In the genomic region with DNA sequence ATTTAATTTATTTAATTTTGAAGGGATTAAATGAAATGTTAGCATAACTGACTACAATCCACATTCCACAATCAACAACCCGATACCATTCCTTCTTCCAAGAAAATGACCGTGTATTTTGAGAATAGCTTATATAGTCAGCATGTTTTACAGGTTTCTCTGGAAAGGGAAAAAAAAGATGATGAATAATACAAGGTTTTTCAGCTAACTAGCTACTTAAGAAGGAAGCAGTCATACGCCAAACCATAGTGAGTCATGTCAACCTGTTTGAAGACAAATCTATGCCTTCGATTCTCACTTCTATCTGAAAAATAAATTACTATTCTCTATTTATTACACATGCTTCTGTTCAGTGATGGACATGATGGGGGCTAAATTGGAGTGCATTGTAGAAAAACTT, we compare ENCODE assay signal across 19 cellular contexts.
DNase-seq lines count a peak whose midpoint lies in the region; ATAC-seq, FAIRE-seq and TF ChIP-seq lines count a peak whose summit lies in the region.
"Had no signal": no experiment of that assay in that cellular context is flagged by ENCODE, and none has a peak within 500 bp of the region (broad histone marks: within the 10 kb centered on the region; RNA-seq: fewer than 3 reads in every experiment).

No MANE protein-coding gene starts in this region.

- intact Hi-C loops in activated CD4-positive, alpha-beta T cell treated with anti-CD3 and anti-CD28 coated beads for 36 hours (cut with DNase I, micrococcal nuclease) = no loop called here

- CTCF ChIA-PET in activated CD4-positive, alpha-beta T cell treated with anti-CD3 and anti-CD28 coated beads for 36 hours (lab: Charles Lee) = no interaction called here

- H2AFZ ChIP-seq in keratinocyte (ENCODE audit: control insufficient read depth, low read length) (no peak overlapping the region), Karpas-422 (ENCODE audit: low read length) (no peak overlapping the region)

- H3K9ac ChIP-seq in keratinocyte (ENCODE audit: control insufficient read depth, extremely low read depth, insufficient read depth, low read length) (no peak overlapping the region), Karpas-422 (ENCODE audit: low read length) (no peak overlapping the region)

- peak; percentile 13 for FAIRE-seq in keratinocyte (lab: Jason Lieb, UNC)
- FAIRE-seq: D721Med, RCC 7860 had no signal

- DNase-seq in EH (ENCODE audit: low read depth) = peak; percentile 7
- DNase-seq in RKO (ENCODE audit: low spot score) = peak; percentile 23
- no peak for DNase-seq in keratinocyte (ENCODE audit: low read depth, low spot score)
- no peak for DNase-seq in Karpas-422
- DNase-seq in medulla oblongata (ENCODE audit: extremely low spot score) = no peak
- no peak for DNase-seq in activated CD4-positive, alpha-beta T cell treated with anti-CD3 and anti-CD28 coated beads for 36 hours
- DNase-seq in right atrium auricular region (ENCODE audit: low spot score) = no peak
- DNase-seq: CD4-positive, alpha-beta T cell; EL; H9; Kasumi-1; MV-4-11; NCI-H1436; NCI-H510A treated with DMSO at 0.1 percent for 48 hours had no signal

- peak overlapping the region; percentile 17 for H3K4me2 ChIP-seq in keratinocyte (ENCODE audit: control insufficient read depth, extremely low read depth, insufficient read depth, low read depth, low read length)
- no peak overlapping the region for H3K4me2 ChIP-seq in Karpas-422 (ENCODE audit: low read depth, low read length, poor library complexity, severe bottlenecking)

- H3K36me3 Mint-ChIP-seq in brain = no peaks in the 10 kb centered on the region
- no peaks in the 10 kb centered on the region for H3K36me3 Mint-ChIP-seq in activated CD4-positive, alpha-beta T cell treated with anti-CD3 and anti-CD28 coated beads for 36 hours (ENCODE audit: low read depth)

- POLR2A ChIA-PET in activated CD4-positive, alpha-beta T cell treated with anti-CD3 and anti-CD28 coated beads for 36 hours (lab: Charles Lee) = no interaction called here

- H4K20me1 ChIP-seq in keratinocyte (ENCODE audit: control insufficient read depth, extremely low read depth, insufficient read depth, low read length) (no peaks in the 10 kb centered on the region), Karpas-422 (ENCODE audit: insufficient read depth, low read depth, low read length) (no peaks in the 10 kb centered on the region)

- no peaks in the 10 kb centered on the region for H3K9me1 ChIP-seq in keratinocyte (ENCODE audit: control insufficient read depth, extremely low read depth, insufficient read depth, low read length)

- H3K9me3 ChIP-seq in keratinocyte (ENCODE audit: control insufficient read depth, low read depth, low read length) (no peaks in the 10 kb centered on the region), Karpas-422 (ENCODE audit: low read length) (0 out of 2 replicates have a peak, but pooled peaks cover 7% of the 10 kb centered on the region), right atrium auricular region (no peaks in the 10 kb centered on the region)
- H3K9me3 ChIP-seq: SJCRH30 had no signal

- no peak overlapping the region for H3K27ac ChIP-seq in keratinocyte (ENCODE audit: control insufficient read depth, insufficient read depth, low read length)
- H3K27ac ChIP-seq in Karpas-422 (ENCODE audit: low read length) = no peak overlapping the region
- no peak overlapping the region for H3K27ac ChIP-seq in right atrium auricular region
- H3K27ac ChIP-seq: SJCRH30 had no signal

- peaks cover 40% of the 10 kb centered on the region for H3K4me1 Mint-ChIP-seq in brain
- H3K4me1 Mint-ChIP-seq in activated CD4-positive, alpha-beta T cell treated with anti-CD3 and anti-CD28 coated beads for 36 hours = no peaks in the 10 kb centered on the region
- H3K4me1 Mint-ChIP-seq: B cell had no signal

- peak overlapping the region in 4 of 5 experiments; percentile 80 to 88 (median 84) for H3K27ac Mint-ChIP-seq in brain
- H3K27ac Mint-ChIP-seq in activated CD4-positive, alpha-beta T cell treated with anti-CD3 and anti-CD28 coated beads for 36 hours = no peak overlapping the region
- H3K27ac Mint-ChIP-seq: B cell; CD4-positive, alpha-beta T cell; H9 had no signal

- TF ChIP-seq CTCF in brain (conservative IDR thresholded peaks at IDR 0.05) (no peak), keratinocyte (optimal IDR thresholded peaks at IDR 0.05 in 1 of 3, IDR thresholded peaks at IDR 0.05 in 1 of 3, conservative IDR thresholded peaks at IDR 0.05 in 1 of 3; ENCODE audit: extremely low read depth in 1 of 3, insufficient read depth in 2 of 3, low read length in 3 of 3) (no peak), right atrium auricular region (IDR thresholded peaks at IDR 0.05) (no peak)

- H3K79me2 ChIP-seq in keratinocyte (ENCODE audit: control insufficient read depth, insufficient read depth, low read length) (no peaks in the 10 kb centered on the region), Karpas-422 (ENCODE audit: low read length) (no peaks in the 10 kb centered on the region)

- no peak overlapping the region for H3K4me3 ChIP-seq in keratinocyte (ENCODE audit: control insufficient read depth in 2 of 3, extremely low read depth in 1 of 3, insufficient read depth in 2 of 3, low read depth in 1 of 3, low read length in 3 of 3)
- H3K4me3 ChIP-seq in Karpas-422 (ENCODE audit: low read length) = no peak overlapping the region
- no peak overlapping the region for H3K4me3 ChIP-seq in right atrium auricular region
- H3K4me3 ChIP-seq: SJCRH30 had no signal

- no peak for ATAC-seq in activated CD4-positive, alpha-beta T cell treated with anti-CD3 and anti-CD28 coated beads for 36 hours

- no peaks in the 10 kb centered on the region for H3K27me3 Mint-ChIP-seq in brain
- peaks cover 2% of the 10 kb centered on the region for H3K27me3 Mint-ChIP-seq in activated CD4-positive, alpha-beta T cell treated with anti-CD3 and anti-CD28 coated beads for 36 hours
- H3K27me3 Mint-ChIP-seq: B cell; CD4-positive, alpha-beta T cell had no signal

- peaks cover 0 to 7% (median 4%) of the 10 kb centered on the region in 5 experiments for H3K9me3 Mint-ChIP-seq in brain
- H3K9me3 Mint-ChIP-seq in activated CD4-positive, alpha-beta T cell treated with anti-CD3 and anti-CD28 coated beads for 36 hours (ENCODE audit: low read depth) = no peaks in the 10 kb centered on the region
- H3K9me3 Mint-ChIP-seq: CD4-positive, alpha-beta T cell; H9 had no signal

- H3K9me2 ChIP-seq in Karpas-422 (replicated peaks; ENCODE audit: insufficient read depth, low read length) = no peaks in the 10 kb centered on the region

- H3K4me1 ChIP-seq in keratinocyte (ENCODE audit: control insufficient read depth, extremely low read depth, insufficient read depth, low read length) (peaks cover 23% of the 10 kb centered on the region), Karpas-422 (ENCODE audit: low read length) (no peaks in the 10 kb centered on the region), right atrium auricular region (no peaks in the 10 kb centered on the region)

- dilution Hi-C loops in keratinocyte (cut with MboI; ENCODE audit: extremely low pct_ligation_motif_present, low sequenced_read_pairs) = no loop called here

- H3K4me3 Mint-ChIP-seq in brain = peak overlapping the region in 2 of 5 experiments; percentile 58 to 77
- H3K4me3 Mint-ChIP-seq in activated CD4-positive, alpha-beta T cell treated with anti-CD3 and anti-CD28 coated beads for 36 hours = no peak overlapping the region
- H3K4me3 Mint-ChIP-seq: B cell; CD4-positive, alpha-beta T cell; H9 had no signal

- H3K27me3 ChIP-seq in keratinocyte (ENCODE audit: control insufficient read depth, extremely low read depth, insufficient read depth, low read length) (no peaks in the 10 kb centered on the region), Karpas-422 (ENCODE audit: low read length) (0 out of 2 replicates have a peak, but pooled peaks cover 3% of the 10 kb centered on the region), right atrium auricular region (no peaks in the 10 kb centered on the region)
- H3K27me3 ChIP-seq: SJCRH30 had no signal

- H3K36me3 ChIP-seq in keratinocyte (ENCODE audit: control insufficient read depth in 2 of 2, extremely low read depth in 1 of 2, insufficient read depth in 2 of 2, low read length in 2 of 2) = no peaks in the 10 kb centered on the region
- H3K36me3 ChIP-seq in Karpas-422 (ENCODE audit: insufficient read depth, low read length) = no peaks in the 10 kb centered on the region
- H3K36me3 ChIP-seq in right atrium auricular region = no peaks in the 10 kb centered on the region
- H3K36me3 ChIP-seq: SJCRH30 had no signal

Comparison
In these comparisons a context has a peak if more than half of its experiments do, and no peak if none do; other contexts are left out.
1. DNase-seq: peak in EH (single experiment) and RKO (single experiment); none in keratinocyte (single experiment), Karpas-422 (single experiment), medulla oblongata (single experiment), activated CD4-positive, alpha-beta T cell treated with anti-CD3 and anti-CD28 coated beads for 36 hours (single experiment) and right atrium auricular region (single experiment).